34 cellular contexts compared by ENCODE assay signal in genomic region chr12:115837220-115837619, GRCh38.
DNase-seq lines count a peak whose midpoint lies in the region; ATAC-seq, FAIRE-seq and TF ChIP-seq lines count a peak whose summit lies in the region.
"Had no signal": no experiment of that assay in that cellular context is flagged by ENCODE, and none has a peak within 500 bp of the region (broad histone marks: within the 10 kb centered on the region; RNA-seq: fewer than 3 reads in every experiment).

No MANE protein-coding gene starts in this region.

- in situ Hi-C loops in K562 (cut with MboI) = no loop called here

- no peak overlapping the region for H3K27ac Mint-ChIP-seq in effector memory CD8-positive, alpha-beta T cell
- H3K27ac Mint-ChIP-seq: B cell; CD14-positive monocyte; CD4-positive, alpha-beta memory T cell; CD4-positive, alpha-beta T cell; CD4-positive, CD25-positive, alpha-beta regulatory T cell; CD8-positive, alpha-beta memory T cell; CD8-positive, alpha-beta T cell had no signal

- H4K20me1 ChIP-seq in K562 (replicated peaks; ENCODE audit: control insufficient read depth, insufficient read depth, low read length) = no peaks in the 10 kb centered on the region
- H4K20me1 ChIP-seq: BLaER1; BLaER1 treated with 17β-estradiol and CSF1 and Interleukin-3, amounts not matched to agents 10 nM and 100 nM had no signal

- intact Hi-C loops in K562 (cut with micrococcal nuclease) = no loop called here

- no peaks in the 10 kb centered on the region for H3K4me1 Mint-ChIP-seq in effector memory CD8-positive, alpha-beta T cell (ENCODE audit: low read depth in 2 of 2)
- H3K4me1 Mint-ChIP-seq: B cell; CD14-positive monocyte; CD4-positive, alpha-beta memory T cell; CD4-positive, CD25-positive, alpha-beta regulatory T cell; CD8-positive, alpha-beta memory T cell had no signal

- FAIRE-seq in A549 (lab: Jason Lieb, UNC) = no peak
- no peak for FAIRE-seq in K562 (lab: Jason Lieb, UNC)
- FAIRE-seq: A204.1, D721Med had no signal

- no peak for DNase-seq in A549 (ENCODE audit: low read depth in 1 of 2, low spot score in 1 of 2)
- DNase-seq in WERI-Rb-1 = no peak
- DNase-seq in K562 (ENCODE audit: extremely low read depth in 1 of 4, low spot score in 3 of 4) = no peak
- DNase-seq in effector memory CD8-positive, alpha-beta T cell = no peak
- no peak for DNase-seq in middle frontal gyrus (ENCODE audit: extremely low spot score, low spot score)
- no peak for DNase-seq in NCI-H774 (lab: John Stamatoyannopoulos, UW)
- DNase-seq: 8988T; ACHN; AML-193; BE2C; C1 segment of cervical spinal cord; Caco-2; Calu3; CD4-positive, alpha-beta memory T cell; CD4-positive, alpha-beta T cell; CD4-positive, CD25-positive, alpha-beta regulatory T cell; CD8-positive, alpha-beta memory T cell; CD8-positive, alpha-beta T cell; COR-L47; DMS 273 treated with DMSO at 0.1 percent for 48 hours; DMS153; DMS53; DMS79; DMS79 treated with DMSO at 0.1 percent for 48 hours; DND-41; EL had no signal

- H3K27me3 Mint-ChIP-seq in effector memory CD8-positive, alpha-beta T cell = peaks cover 0 to 14% of the 10 kb centered on the region in 2 donors
- H3K27me3 Mint-ChIP-seq: CD4-positive, CD25-positive, alpha-beta regulatory T cell had no signal

- H3K4me3 ChIP-seq in A549 (no peak overlapping the region), WERI-Rb-1 (ENCODE audit: low read depth, low read length) (no peak overlapping the region), K562 (no peak overlapping the region)
- H3K4me3 ChIP-seq: BLaER1; BLaER1 treated with 17β-estradiol and CSF1 and Interleukin-3, amounts not matched to agents 10 nM and 100 nM had no signal

- H3K9me3 ChIP-seq in A549 = no peaks in the 10 kb centered on the region
- H3K9me3 ChIP-seq in WERI-Rb-1 (ENCODE audit: severe bottlenecking) = no peaks in the 10 kb centered on the region
- no peaks in the 10 kb centered on the region for H3K9me3 ChIP-seq in K562 (replicated peaks; ENCODE audit: control insufficient read depth, insufficient read depth, low read depth, low read length)
- H3K9me3 ChIP-seq: BE2C; BLaER1; BLaER1 treated with 17β-estradiol and CSF1 and Interleukin-3, amounts not matched to agents 10 nM and 100 nM; Caco-2 had no signal

- H3K9me3 Mint-ChIP-seq in effector memory CD8-positive, alpha-beta T cell = no peaks in the 10 kb centered on the region
- H3K9me3 Mint-ChIP-seq: CD4-positive, alpha-beta T cell had no signal

- TF ChIP-seq RAD21 in A549 (conservative IDR thresholded peaks at IDR 0.05 in 1 of 2, IDR thresholded peaks at IDR 0.05 in 1 of 2) (no peak), K562 (CRISPR knock-in tag; conservative IDR thresholded peaks at IDR 0.05 in 1 of 2, IDR thresholded peaks at IDR 0.05 in 1 of 2) (no peak)

- H3K9me1 ChIP-seq in K562 (ENCODE audit: control insufficient read depth, insufficient read depth, low read length) = peaks cover 3% of the 10 kb centered on the region

- TF ChIP-seq POLR2A in A549 (IDR thresholded peaks at IDR 0.05; ENCODE audit: low read length) = no peak
- no peak for TF ChIP-seq POLR2A in K562 (conservative IDR thresholded peaks at IDR 0.05)

- WGBS in A549 (ENCODE audit: missing lambda C conversion rate) = 67% methylated on average over 2 of the region's 2 CpGs
- 0% methylated on average over 2 of the region's 2 CpGs for WGBS in K562 (ENCODE audit: insufficient coverage, low coverage, missing lambda C conversion rate)

- ATAC-seq in A549 (no peak), K562 (no peak)
- ATAC-seq in effector memory CD8-positive, alpha-beta T cell (replicated peaks) = no peak
- ATAC-seq: CD8-positive, alpha-beta T cell had no signal

- H3K9ac ChIP-seq in K562 (ENCODE audit: insufficient read depth in 1 of 2, low read depth in 2 of 2, low read length in 2 of 2) = no peak overlapping the region
- H3K9ac ChIP-seq: BLaER1; BLaER1 treated with 17β-estradiol and CSF1 and Interleukin-3, amounts not matched to agents 10 nM and 100 nM had no signal

- no peak overlapping the region for H2AFZ ChIP-seq in K562 (ENCODE audit: low read depth, low read length)

- H3K4me2 ChIP-seq in A549 = peak overlapping the region; percentile 62; the same call in 2 of the 3 replicates
- H3K4me2 ChIP-seq in K562 (ENCODE audit: insufficient read depth, low read length) = no peak overlapping the region
- H3K4me2 ChIP-seq: BLaER1; BLaER1 treated with 17β-estradiol and CSF1 and Interleukin-3, amounts not matched to agents 10 nM and 100 nM had no signal

- TF ChIP-seq EP300 in A549 (IDR thresholded peaks at IDR 0.05) (no peak), K562 (IDR thresholded peaks at IDR 0.05; ENCODE audit: low read length) (no peak)

- H3K79me2 ChIP-seq in K562 (ENCODE audit: control insufficient read depth, insufficient read depth, low read length) = no peaks in the 10 kb centered on the region

- H3K27ac ChIP-seq in A549 (peak overlapping the region; percentile 81 to 92), WERI-Rb-1 (0 out of 2 replicates have a peak overlapping the region, but pooled peaks have one; percentile 5), K562 (ENCODE audit: extremely low read depth, low read depth, low read length) (no peak overlapping the region)
- H3K27ac ChIP-seq: 22Rv1; BLaER1; BLaER1 treated with 17β-estradiol and CSF1 and Interleukin-3, amounts not matched to agents 10 nM and 100 nM; C4-2B had no signal

- TF ChIP-seq CTCF in A549 (IDR thresholded peaks at IDR 0.05) = no peak
- no peak for TF ChIP-seq CTCF in WERI-Rb-1 (IDR thresholded peaks at IDR 0.05; ENCODE audit: low read depth, low read length)
- no peak for TF ChIP-seq CTCF in K562 (IDR thresholded peaks at IDR 0.05 in 2 of 3, conservative IDR thresholded peaks at IDR 0.05 in 1 of 3; ENCODE audit: insufficient read depth in 2 of 3, low read depth in 1 of 3, low read length in 3 of 3)

- H3K4me3 Mint-ChIP-seq in effector memory CD8-positive, alpha-beta T cell = no peak overlapping the region
- H3K4me3 Mint-ChIP-seq: B cell; CD14-positive monocyte; CD4-positive, alpha-beta memory T cell; CD4-positive, alpha-beta T cell; CD4-positive, CD25-positive, alpha-beta regulatory T cell; CD8-positive, alpha-beta memory T cell; CD8-positive, alpha-beta T cell had no signal

- BruUV-seq in K562 (replicated peaks; lab: Mats Ljungman, UMichigan) = no TSS peak

- CTCF ChIA-PET in A549 (lab: Yijun Ruan, JAX) (no interaction called here), K562 (lab: Yijun Ruan, JAX; ENCODE audit: low intra/inter-chr PET ratio) (no interaction called here)

- peaks cover 3% of the 10 kb centered on the region for H3K36me3 Mint-ChIP-seq in effector memory CD8-positive, alpha-beta T cell (ENCODE audit: insufficient read depth)
- H3K36me3 Mint-ChIP-seq: CD14-positive monocyte; CD4-positive, alpha-beta memory T cell; CD4-positive, CD25-positive, alpha-beta regulatory T cell; CD8-positive, alpha-beta memory T cell; CD8-positive, alpha-beta T cell had no signal

- H3K36me3 ChIP-seq in WERI-Rb-1 = no peaks in the 10 kb centered on the region
- no peaks in the 10 kb centered on the region for H3K36me3 ChIP-seq in K562 (ENCODE audit: control insufficient read depth, insufficient read depth, low read length)
- H3K36me3 ChIP-seq: BE2C; BLaER1; BLaER1 treated with 17β-estradiol and CSF1 and Interleukin-3, amounts not matched to agents 10 nM and 100 nM had no signal

- no peaks in the 10 kb centered on the region for H3K27me3 ChIP-seq in WERI-Rb-1 (ENCODE audit: insufficient read depth, low read depth, severe bottlenecking)
- H3K27me3 ChIP-seq in K562 (ENCODE audit: control insufficient read depth in 2 of 2, insufficient read depth in 2 of 2, low read length in 2 of 2) = peaks cover 0 to 13% of the 10 kb centered on the region in 2 experiments; a peak in 2 of 5 replicates
- H3K27me3 ChIP-seq: BE2C; BLaER1; BLaER1 treated with 17β-estradiol and CSF1 and Interleukin-3, amounts not matched to agents 10 nM and 100 nM had no signal

- POLR2A ChIA-PET in A549 (lab: Yijun Ruan, JAX) (no interaction called here), K562 (lab: Yijun Ruan, JAX) (no interaction called here)

- peaks cover 71% of the 10 kb centered on the region for H3K4me1 ChIP-seq in A549
- H3K4me1 ChIP-seq in K562 (replicated peaks in 1 of 2; ENCODE audit: control insufficient read depth in 2 of 2, insufficient read depth in 2 of 2, low read length in 2 of 2) = no peaks in the 10 kb centered on the region
- H3K4me1 ChIP-seq: BE2C; BLaER1; BLaER1 treated with 17β-estradiol and CSF1 and Interleukin-3, amounts not matched to agents 10 nM and 100 nM; Caco-2 had no signal

TF ChIP-seq in A549, 52 proteins besides CTCF, POLR2A, EP300 and RAD21:
- peak; percentile 70 for TF ChIP-seq ZFP36 (IDR thresholded peaks at IDR 0.05; ENCODE audit: borderline replicate concordance, partially characterized antibody)
- no peak for TF ChIP-seq HOXB13 (CRISPR knock-in tag; IDR thresholded peaks at IDR 0.05; ENCODE audit: low read depth)

TF ChIP-seq in K562, 482 proteins besides CTCF, POLR2A, EP300 and RAD21 (continues in another document):
- TF ChIP-seq ZNF311 (CRISPR knock-in tag; IDR thresholded peaks at IDR 0.05) (no peak), ZFP36 (IDR thresholded peaks at IDR 0.05; ENCODE audit: low read depth, low read length, partially characterized antibody) (peak; percentile 59), PBX2 (CRISPR knock-in tag; IDR thresholded peaks at IDR 0.05; ENCODE audit: low read depth) (no peak), PBX2 (tag; conservative IDR thresholded peaks at IDR 0.05; ENCODE audit: low read depth) (no peak)

Comparison
In these comparisons a context has a peak if more than half of its experiments do, and no peak if none do; other contexts are left out.
1. Of the 35 proteins assayed by ChIP-seq in both K562 and A549: peak only in K562: none; only in A549: none; in both: ZFP36; in neither: 34.